Comparison of ENCODE assay signal across 1 cellular context in genomic region chr1:234978397-234979291, GRCh38.
A peak's percentile ranks its signal among the peaks of the same experiment; 100 is the strongest.
TF ChIP-seq lines count a peak whose summit lies in the region.

No MANE protein-coding gene starts in this region.

TF ChIP-seq in K562, 482 proteins besides CTCF, POLR2A, EP300 and RAD21 (continued from another document):
- TF ChIP-seq, protein P1, sequence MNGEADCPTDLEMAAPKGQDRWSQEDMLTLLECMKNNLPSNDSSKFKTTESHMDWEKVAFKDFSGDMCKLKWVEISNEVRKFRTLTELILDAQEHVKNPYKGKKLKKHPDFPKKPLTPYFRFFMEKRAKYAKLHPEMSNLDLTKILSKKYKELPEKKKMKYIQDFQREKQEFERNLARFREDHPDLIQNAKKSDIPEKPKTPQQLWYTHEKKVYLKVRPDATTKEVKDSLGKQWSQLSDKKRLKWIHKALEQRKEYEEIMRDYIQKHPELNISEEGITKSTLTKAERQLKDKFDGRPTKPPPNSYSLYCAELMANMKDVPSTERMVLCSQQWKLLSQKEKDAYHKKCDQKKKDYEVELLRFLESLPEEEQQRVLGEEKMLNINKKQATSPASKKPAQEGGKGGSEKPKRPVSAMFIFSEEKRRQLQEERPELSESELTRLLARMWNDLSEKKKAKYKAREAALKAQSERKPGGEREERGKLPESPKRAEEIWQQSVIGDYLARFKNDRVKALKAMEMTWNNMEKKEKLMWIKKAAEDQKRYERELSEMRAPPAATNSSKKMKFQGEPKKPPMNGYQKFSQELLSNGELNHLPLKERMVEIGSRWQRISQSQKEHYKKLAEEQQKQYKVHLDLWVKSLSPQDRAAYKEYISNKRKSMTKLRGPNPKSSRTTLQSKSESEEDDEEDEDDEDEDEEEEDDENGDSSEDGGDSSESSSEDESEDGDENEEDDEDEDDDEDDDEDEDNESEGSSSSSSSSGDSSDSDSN (IDR thresholded peaks at IDR 0.05; ENCODE audit: borderline replicate concordance in 1 of 2, low read depth in 2 of 2, low read length in 2 of 2): no peak
- no peak for TF ChIP-seq HOMEZ (CRISPR knock-in tag; IDR thresholded peaks at IDR 0.05)
- no peak for TF ChIP-seq ZBTB26 (CRISPR knock-in tag; IDR thresholded peaks at IDR 0.05)
- TF ChIP-seq ZNF318 (IDR thresholded peaks at IDR 0.05; ENCODE audit: borderline replicate concordance in 1 of 2, low read depth in 1 of 2): peak in 1 of 2 experiments; percentile 77; a peak in 2 of 4 replicates
- no peak for TF ChIP-seq NFE2L1 (tag; IDR thresholded peaks at IDR 0.05; ENCODE audit: borderline replicate concordance, low read depth)
- peak; percentile 85 for TF ChIP-seq ATF7 (IDR thresholded peaks at IDR 0.05)
- TF ChIP-seq L3MBTL2 (IDR thresholded peaks at IDR 0.05): no peak; the same call in 1 of the 2 replicates
- TF ChIP-seq TFAM (CRISPR knock-in tag; conservative IDR thresholded peaks at IDR 0.05): no peak
- no peak for TF ChIP-seq USF2 (CRISPR knock-in tag; IDR thresholded peaks at IDR 0.05)
- TF ChIP-seq, protein P2, sequence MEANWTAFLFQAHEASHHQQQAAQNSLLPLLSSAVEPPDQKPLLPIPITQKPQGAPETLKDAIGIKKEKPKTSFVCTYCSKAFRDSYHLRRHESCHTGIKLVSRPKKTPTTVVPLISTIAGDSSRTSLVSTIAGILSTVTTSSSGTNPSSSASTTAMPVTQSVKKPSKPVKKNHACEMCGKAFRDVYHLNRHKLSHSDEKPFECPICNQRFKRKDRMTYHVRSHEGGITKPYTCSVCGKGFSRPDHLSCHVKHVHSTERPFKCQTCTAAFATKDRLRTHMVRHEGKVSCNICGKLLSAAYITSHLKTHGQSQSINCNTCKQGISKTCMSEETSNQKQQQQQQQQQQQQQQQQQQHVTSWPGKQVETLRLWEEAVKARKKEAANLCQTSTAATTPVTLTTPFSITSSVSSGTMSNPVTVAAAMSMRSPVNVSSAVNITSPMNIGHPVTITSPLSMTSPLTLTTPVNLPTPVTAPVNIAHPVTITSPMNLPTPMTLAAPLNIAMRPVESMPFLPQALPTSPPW (CRISPR knock-in tag; IDR thresholded peaks at IDR 0.05): peak; percentile 71
- TF ChIP-seq, protein P3, sequence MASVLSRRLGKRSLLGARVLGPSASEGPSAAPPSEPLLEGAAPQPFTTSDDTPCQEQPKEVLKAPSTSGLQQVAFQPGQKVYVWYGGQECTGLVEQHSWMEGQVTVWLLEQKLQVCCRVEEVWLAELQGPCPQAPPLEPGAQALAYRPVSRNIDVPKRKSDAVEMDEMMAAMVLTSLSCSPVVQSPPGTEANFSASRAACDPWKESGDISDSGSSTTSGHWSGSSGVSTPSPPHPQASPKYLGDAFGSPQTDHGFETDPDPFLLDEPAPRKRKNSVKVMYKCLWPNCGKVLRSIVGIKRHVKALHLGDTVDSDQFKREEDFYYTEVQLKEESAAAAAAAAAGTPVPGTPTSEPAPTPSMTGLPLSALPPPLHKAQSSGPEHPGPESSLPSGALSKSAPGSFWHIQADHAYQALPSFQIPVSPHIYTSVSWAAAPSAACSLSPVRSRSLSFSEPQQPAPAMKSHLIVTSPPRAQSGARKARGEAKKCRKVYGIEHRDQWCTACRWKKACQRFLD (CRISPR knock-in tag; IDR thresholded peaks at IDR 0.05): peak; percentile 84; the same call in 1 of the 2 replicates
- no peak for TF ChIP-seq SIX5 (IDR thresholded peaks at IDR 0.05; ENCODE audit: borderline replicate concordance in 1 of 2, insufficient read depth in 1 of 2, low read depth in 1 of 2, low read length in 2 of 2)
- TF ChIP-seq, protein P4, sequence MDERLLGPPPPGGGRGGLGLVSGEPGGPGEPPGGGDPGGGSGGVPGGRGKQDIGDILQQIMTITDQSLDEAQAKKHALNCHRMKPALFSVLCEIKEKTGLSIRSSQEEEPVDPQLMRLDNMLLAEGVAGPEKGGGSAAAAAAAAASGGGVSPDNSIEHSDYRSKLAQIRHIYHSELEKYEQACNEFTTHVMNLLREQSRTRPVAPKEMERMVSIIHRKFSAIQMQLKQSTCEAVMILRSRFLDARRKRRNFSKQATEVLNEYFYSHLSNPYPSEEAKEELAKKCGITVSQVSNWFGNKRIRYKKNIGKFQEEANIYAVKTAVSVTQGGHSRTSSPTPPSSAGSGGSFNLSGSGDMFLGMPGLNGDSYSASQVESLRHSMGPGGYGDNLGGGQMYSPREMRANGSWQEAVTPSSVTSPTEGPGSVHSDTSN (CRISPR knock-in tag; IDR thresholded peaks at IDR 0.05; ENCODE audit: low read depth): no peak
- TF ChIP-seq, protein P4 (tag; conservative IDR thresholded peaks at IDR 0.05; ENCODE audit: low read depth): peak; percentile 50
- no peak for TF ChIP-seq ATF1 (CRISPR knock-in tag; IDR thresholded peaks at IDR 0.05)
- TF ChIP-seq ATF1 (tag; IDR thresholded peaks at IDR 0.05): peak; percentile 84
- no peak for TF ChIP-seq DIDO1 (tag; IDR thresholded peaks at IDR 0.05; ENCODE audit: low read depth)
- peak; percentile 90 for TF ChIP-seq DACH1 (IDR thresholded peaks at IDR 0.05; ENCODE audit: partially characterized antibody)
- peak; percentile 45; the same call in 1 of the 2 replicates for TF ChIP-seq GATAD2B (IDR thresholded peaks at IDR 0.05; ENCODE audit: borderline replicate concordance)
- TF ChIP-seq, protein P5, sequence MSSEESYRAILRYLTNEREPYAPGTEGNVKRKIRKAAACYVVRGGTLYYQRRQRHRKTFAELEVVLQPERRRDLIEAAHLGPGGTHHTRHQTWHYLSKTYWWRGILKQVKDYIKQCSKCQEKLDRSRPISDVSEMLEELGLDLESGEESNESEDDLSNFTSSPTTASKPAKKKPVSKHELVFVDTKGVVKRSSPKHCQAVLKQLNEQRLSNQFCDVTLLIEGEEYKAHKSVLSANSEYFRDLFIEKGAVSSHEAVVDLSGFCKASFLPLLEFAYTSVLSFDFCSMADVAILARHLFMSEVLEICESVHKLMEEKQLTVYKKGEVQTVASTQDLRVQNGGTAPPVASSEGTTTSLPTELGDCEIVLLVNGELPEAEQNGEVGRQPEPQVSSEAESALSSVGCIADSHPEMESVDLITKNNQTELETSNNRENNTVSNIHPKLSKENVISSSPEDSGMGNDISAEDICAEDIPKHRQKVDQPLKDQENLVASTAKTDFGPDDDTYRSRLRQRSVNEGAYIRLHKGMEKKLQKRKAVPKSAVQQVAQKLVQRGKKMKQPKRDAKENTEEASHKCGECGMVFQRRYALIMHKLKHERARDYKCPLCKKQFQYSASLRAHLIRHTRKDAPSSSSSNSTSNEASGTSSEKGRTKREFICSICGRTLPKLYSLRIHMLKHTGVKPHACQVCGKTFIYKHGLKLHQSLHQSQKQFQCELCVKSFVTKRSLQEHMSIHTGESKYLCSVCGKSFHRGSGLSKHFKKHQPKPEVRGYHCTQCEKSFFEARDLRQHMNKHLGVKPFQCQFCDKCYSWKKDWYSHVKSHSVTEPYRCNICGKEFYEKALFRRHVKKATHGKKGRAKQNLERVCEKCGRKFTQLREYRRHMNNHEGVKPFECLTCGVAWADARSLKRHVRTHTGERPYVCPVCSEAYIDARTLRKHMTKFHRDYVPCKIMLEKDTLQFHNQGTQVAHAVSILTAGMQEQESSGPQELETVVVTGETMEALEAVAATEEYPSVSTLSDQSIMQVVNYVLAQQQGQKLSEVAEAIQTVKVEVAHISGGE (CRISPR knock-in tag; IDR thresholded peaks at IDR 0.05): peak in 1 of 3 experiments; percentile 80; a peak in 2 of 6 replicates
- TF ChIP-seq ZBTB2 (IDR thresholded peaks at IDR 0.05): 0 out of 2 replicates have a peak, but pooled peaks have one; percentile 8
